In the genomic region with DNA sequence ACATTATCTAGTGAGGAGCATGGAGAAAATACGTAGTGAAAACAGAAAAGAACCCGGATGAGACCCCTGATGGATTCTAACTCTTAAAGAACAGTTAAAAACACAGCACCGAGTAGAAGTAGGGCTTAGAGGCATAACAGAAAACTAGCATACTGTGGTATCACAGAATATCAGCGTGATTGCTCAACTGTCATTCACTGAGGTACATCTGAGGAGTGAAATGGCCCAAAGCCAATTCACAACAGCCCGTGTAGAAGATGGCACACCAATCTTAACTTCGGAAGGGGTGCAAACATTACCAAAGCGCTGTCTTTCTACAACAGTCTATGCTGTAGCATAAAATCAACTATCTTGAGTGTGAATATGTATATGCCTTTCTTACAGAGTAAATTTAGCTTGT, we compare ENCODE assay signal across 2 cellular contexts.
TF ChIP-seq lines count a peak whose summit lies in the region.

No MANE protein-coding gene starts in this region.

TF ChIP-seq in K562, 482 proteins besides CTCF, POLR2A, EP300 and RAD21:
- peak; percentile 85 for TF ChIP-seq NFIC (IDR thresholded peaks at IDR 0.05)
- TF ChIP-seq SIN3A (IDR thresholded peaks at IDR 0.05; ENCODE audit: borderline replicate concordance in 2 of 2, control insufficient read depth in 1 of 2, low read depth in 2 of 2, low read length in 2 of 2), result 0 out of 4 replicates have a peak, but pooled peaks of 1 of the 2 experiments have one; percentile 11
- peak; percentile 65 for TF ChIP-seq CEBPG (CRISPR knock-in tag; IDR thresholded peaks at IDR 0.05)
- peak; percentile 43 to 69; a peak in 2 of 4 replicates for TF ChIP-seq CEBPG (tag; conservative IDR thresholded peaks at IDR 0.05 in 1 of 2, IDR thresholded peaks at IDR 0.05 in 1 of 2)
- TF ChIP-seq HDAC2 (IDR thresholded peaks at IDR 0.05), result 0 out of 2 replicates have a peak, but pooled peaks have one; percentile 21
- no peak for TF ChIP-seq KDM1A (IDR thresholded peaks at IDR 0.05)
- no peak for TF ChIP-seq ZNF764 (CRISPR knock-in tag; IDR thresholded peaks at IDR 0.05; ENCODE audit: low read depth)
- TF ChIP-seq, protein P1, sequence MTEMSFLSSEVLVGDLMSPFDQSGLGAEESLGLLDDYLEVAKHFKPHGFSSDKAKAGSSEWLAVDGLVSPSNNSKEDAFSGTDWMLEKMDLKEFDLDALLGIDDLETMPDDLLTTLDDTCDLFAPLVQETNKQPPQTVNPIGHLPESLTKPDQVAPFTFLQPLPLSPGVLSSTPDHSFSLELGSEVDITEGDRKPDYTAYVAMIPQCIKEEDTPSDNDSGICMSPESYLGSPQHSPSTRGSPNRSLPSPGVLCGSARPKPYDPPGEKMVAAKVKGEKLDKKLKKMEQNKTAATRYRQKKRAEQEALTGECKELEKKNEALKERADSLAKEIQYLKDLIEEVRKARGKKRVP (CRISPR knock-in tag; IDR thresholded peaks at IDR 0.05), result peak; percentile 7; the same call in 1 of the 2 replicates
- no peak for TF ChIP-seq SLC30A9 (CRISPR knock-in tag; IDR thresholded peaks at IDR 0.05)
- TF ChIP-seq, protein P2, sequence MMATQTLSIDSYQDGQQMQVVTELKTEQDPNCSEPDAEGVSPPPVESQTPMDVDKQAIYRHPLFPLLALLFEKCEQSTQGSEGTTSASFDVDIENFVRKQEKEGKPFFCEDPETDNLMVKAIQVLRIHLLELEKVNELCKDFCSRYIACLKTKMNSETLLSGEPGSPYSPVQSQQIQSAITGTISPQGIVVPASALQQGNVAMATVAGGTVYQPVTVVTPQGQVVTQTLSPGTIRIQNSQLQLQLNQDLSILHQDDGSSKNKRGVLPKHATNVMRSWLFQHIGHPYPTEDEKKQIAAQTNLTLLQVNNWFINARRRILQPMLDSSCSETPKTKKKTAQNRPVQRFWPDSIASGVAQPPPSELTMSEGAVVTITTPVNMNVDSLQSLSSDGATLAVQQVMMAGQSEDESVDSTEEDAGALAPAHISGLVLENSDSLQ (IDR thresholded peaks at IDR 0.05), result peak; percentile 54; the same call in 1 of the 2 replicates
- peak; percentile 81 for TF ChIP-seq CEBPB (tag; IDR thresholded peaks at IDR 0.05)
- TF ChIP-seq HMG20A (CRISPR knock-in tag; conservative IDR thresholded peaks at IDR 0.05), result no peak
- 0 out of 4 replicates have a peak, but pooled peaks of 1 of the 2 experiments have one; percentile 28 for TF ChIP-seq HDAC1 (IDR thresholded peaks at IDR 0.05)
- TF ChIP-seq, protein P3, sequence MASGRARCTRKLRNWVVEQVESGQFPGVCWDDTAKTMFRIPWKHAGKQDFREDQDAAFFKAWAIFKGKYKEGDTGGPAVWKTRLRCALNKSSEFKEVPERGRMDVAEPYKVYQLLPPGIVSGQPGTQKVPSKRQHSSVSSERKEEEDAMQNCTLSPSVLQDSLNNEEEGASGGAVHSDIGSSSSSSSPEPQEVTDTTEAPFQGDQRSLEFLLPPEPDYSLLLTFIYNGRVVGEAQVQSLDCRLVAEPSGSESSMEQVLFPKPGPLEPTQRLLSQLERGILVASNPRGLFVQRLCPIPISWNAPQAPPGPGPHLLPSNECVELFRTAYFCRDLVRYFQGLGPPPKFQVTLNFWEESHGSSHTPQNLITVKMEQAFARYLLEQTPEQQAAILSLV (tag; IDR thresholded peaks at IDR 0.05), result peak; percentile 58; the same call in 1 of the 2 replicates

TF ChIP-seq in HepG2, 621 proteins besides CTCF, POLR2A, EP300 and RAD21:
- TF ChIP-seq CEBPG (CRISPR knock-in tag; IDR thresholded peaks at IDR 0.05) (peak; percentile 54; the same call in 1 of the 2 replicates), CEBPB (IDR thresholded peaks at IDR 0.05; ENCODE audit: borderline replicate concordance, low read depth, low read length) (peak; percentile 40; the same call in 1 of the 2 replicates)
- TF ChIP-seq, protein P4, sequence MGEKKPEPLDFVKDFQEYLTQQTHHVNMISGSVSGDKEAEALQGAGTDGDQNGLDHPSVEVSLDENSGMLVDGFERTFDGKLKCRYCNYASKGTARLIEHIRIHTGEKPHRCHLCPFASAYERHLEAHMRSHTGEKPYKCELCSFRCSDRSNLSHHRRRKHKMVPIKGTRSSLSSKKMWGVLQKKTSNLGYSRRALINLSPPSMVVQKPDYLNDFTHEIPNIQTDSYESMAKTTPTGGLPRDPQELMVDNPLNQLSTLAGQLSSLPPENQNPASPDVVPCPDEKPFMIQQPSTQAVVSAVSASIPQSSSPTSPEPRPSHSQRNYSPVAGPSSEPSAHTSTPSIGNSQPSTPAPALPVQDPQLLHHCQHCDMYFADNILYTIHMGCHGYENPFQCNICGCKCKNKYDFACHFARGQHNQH (CRISPR knock-in tag; IDR thresholded peaks at IDR 0.05), result no peak
